16 cellular contexts compared by ENCODE assay signal in genomic region chr13:29524641-29525040, GRCh38.
"Had no signal": no experiment of that assay in that cellular context is flagged by ENCODE, and none has a peak within 500 bp of the region (broad histone marks: within the 10 kb centered on the region; RNA-seq: fewer than 3 reads in every experiment).

No MANE protein-coding gene starts in this region.

- H3K27me3 ChIP-seq: breast epithelium, esophagus squamous epithelium, heart right ventricle, left lung, sigmoid colon had no signal

- H3K9me3 Mint-ChIP-seq: naive thymus-derived CD4-positive, alpha-beta T cell; stimulated activated naive B cell treated with anti-CD40 and anti-IgM and Interleukin-4, amounts not matched to agents 10 μg/mL and 1 μg/mL and 100 μg/mL, for 72 hours; T-cell; WTC11 had no signal

- H3K4me1 Mint-ChIP-seq: activated CD4-positive, alpha-beta T cell treated with anti-CD3 and anti-CD28 coated beads for 36 hours; T-cell had no signal

- DNase-seq: activated CD4-positive, alpha-beta T cell treated with anti-CD3 and anti-CD28 coated beads for 36 hours; activated CD4-positive, alpha-beta T cell treated with anti-CD3 and anti-CD28 coated beads, Interleukin-2, amount 50 U/mL, for 48 hours; activated naive CD4-positive, alpha-beta T cell; anterior cingulate cortex; cerebellar nuclear complex; effector CD4-positive, alpha-beta T cell; esophagus squamous epithelium; left lung; naive thymus-derived CD4-positive, alpha-beta T cell; sigmoid colon; stimulated activated naive B cell treated with anti-CD40 and anti-IgM and Interleukin-4, amounts not matched to agents 10 μg/mL and 1 μg/mL and 100 μg/mL, for 72 hours; T-cell had no signal

- H3K4me3 ChIP-seq: breast epithelium, esophagus squamous epithelium, heart right ventricle, left lung, sigmoid colon, thoracic aorta had no signal

- H3K27ac Mint-ChIP-seq: activated CD4-positive, alpha-beta T cell treated with anti-CD3 and anti-CD28 coated beads for 36 hours; naive thymus-derived CD4-positive, alpha-beta T cell; stimulated activated naive B cell treated with anti-CD40 and anti-IgM and Interleukin-4, amounts not matched to agents 10 μg/mL and 1 μg/mL and 100 μg/mL, for 72 hours; T-cell had no signal

- H3K4me3 Mint-ChIP-seq: activated CD4-positive, alpha-beta T cell treated with anti-CD3 and anti-CD28 coated beads for 36 hours; naive thymus-derived CD4-positive, alpha-beta T cell; stimulated activated naive B cell treated with anti-CD40 and anti-IgM and Interleukin-4, amounts not matched to agents 10 μg/mL and 1 μg/mL and 100 μg/mL, for 72 hours; T-cell; WTC11 had no signal

- H3K9me3 ChIP-seq: breast epithelium, esophagus squamous epithelium, heart right ventricle, left lung, sigmoid colon, thoracic aorta had no signal

- H3K4me1 ChIP-seq: breast epithelium, esophagus squamous epithelium, left lung had no signal

- ATAC-seq: activated CD4-positive, alpha-beta T cell treated with anti-CD3 and anti-CD28 coated beads for 36 hours; left lung; naive thymus-derived CD4-positive, alpha-beta T cell; stimulated activated naive B cell treated with anti-CD40 and anti-IgM and Interleukin-4, amounts not matched to agents 10 μg/mL and 1 μg/mL and 100 μg/mL, for 72 hours; T-cell; WTC11 had no signal

- H3K27me3 Mint-ChIP-seq: activated CD4-positive, alpha-beta T cell treated with anti-CD3 and anti-CD28 coated beads for 36 hours; naive thymus-derived CD4-positive, alpha-beta T cell; stimulated activated naive B cell treated with anti-CD40 and anti-IgM and Interleukin-4, amounts not matched to agents 10 μg/mL and 1 μg/mL and 100 μg/mL, for 72 hours; T-cell had no signal

- H3K27ac ChIP-seq: breast epithelium, left lung, sigmoid colon had no signal
